2 cellular contexts compared by ENCODE assay signal in genomic region chr1:25858494-25858893, GRCh38.
TF ChIP-seq lines count a peak whose summit lies in the region.

No MANE protein-coding gene starts in this region.

TF ChIP-seq in SK-N-SH, 30 proteins besides CTCF, POLR2A, EP300 and RAD21 (continued from another document):
- TF ChIP-seq REST (IDR thresholded peaks at IDR 0.05; ENCODE audit: low read depth, low read length) (no peak), TCF12 (IDR thresholded peaks at IDR 0.05) (no peak), ZBTB33 (IDR thresholded peaks at IDR 0.05; ENCODE audit: borderline replicate concordance, low read depth) (no peak), NRF1 (IDR thresholded peaks at IDR 0.05; ENCODE audit: low read depth, low read length) (no peak), ELF1 (IDR thresholded peaks at IDR 0.05) (no peak), RXRA (IDR thresholded peaks at IDR 0.05; ENCODE audit: borderline replicate concordance, low read depth) (no peak), PBX3 (IDR thresholded peaks at IDR 0.05) (no peak), SIN3A (IDR thresholded peaks at IDR 0.05; ENCODE audit: borderline replicate concordance, low read depth, low read length) (no peak), TAF1 (IDR thresholded peaks at IDR 0.05; ENCODE audit: borderline replicate concordance, low read depth, low read length) (no peak), USF2 (IDR thresholded peaks at IDR 0.05; ENCODE audit: borderline replicate concordance, low read depth, low read length) (no peak)

TF ChIP-seq in SK-N-SH treated with all-trans-retinoic acid at 6 μM for 48 hours, 23 proteins besides CTCF, POLR2A, EP300 and RAD21 (continued from another document):
- TF ChIP-seq RARB (CRISPR knock-in tag; IDR thresholded peaks at IDR 0.05) (no peak), ESRRG (CRISPR knock-in tag; IDR thresholded peaks at IDR 0.05) (no peak), SNAI2 (CRISPR knock-in tag; IDR thresholded peaks at IDR 0.05) (no peak)
